Comparison of ENCODE assay signal across 8 cellular contexts in genomic region chr20:63957004-63957689, GRCh38. TPM values are rescaled to one million over a fixed set of nuclear protein-coding genes. Genes with fewer than 3 reads are reported as not detected.
DNase-seq lines count a peak whose midpoint lies in the region; ATAC-seq lines count a peak whose summit lies in the region.

No MANE protein-coding gene starts in this region.

- peak overlapping the region; percentile 50 for H3K4me3 ChIP-seq in mononuclear cell (ENCODE audit: low read length)

- DNase-seq in ELR (ENCODE audit: low read depth) (peak; percentile 80), NCI-H748 treated with DMSO at 0.1 percent for 48 hours (lab: John Stamatoyannopoulos, UW) (peak; percentile 76), epidermal melanocyte (ENCODE audit: insufficient read length, low spot score) (peak; percentile 98), middle frontal gyrus (ENCODE audit: extremely low spot score, low spot score) (no peak)
- DNase-seq in activated CD8-positive, alpha-beta memory T cell treated with anti-CD3 and anti-CD28 coated beads, Interleukin-2, amount 50 U/mL, for 48 hours: peak; percentile 83
- peak; percentile 75 for DNase-seq in stimulated activated naive CD8-positive, alpha-beta T cell treated with anti-CD3 and anti-CD28 coated beads, Interleukin-15, Interleukin-2, amounts not matched to agents 100 U/mL and 50 U/mL, for 24 hours

- ATAC-seq in HG03060 (IDR thresholded peaks at IDR 0.05; ENCODE audit: low read depth, unreplicated experiment): peak; percentile 15
- peak; percentile 55 for ATAC-seq in stimulated activated naive CD8-positive, alpha-beta T cell treated with anti-CD3 and anti-CD28 coated beads, Interleukin-15, Interleukin-2, amounts not matched to agents 100 U/mL and 50 U/mL, for 24 hours

- H3K4me1 ChIP-seq in mononuclear cell (ENCODE audit: insufficient read depth, low read length): peaks cover 34% of the 10 kb centered on the region

- H3K27me3 ChIP-seq in mononuclear cell (ENCODE audit: insufficient read depth, low read length): no peaks in the 10 kb centered on the region

- H3K9me3 ChIP-seq in mononuclear cell (ENCODE audit: low read depth, low read length): no peaks in the 10 kb centered on the region

RNA-seq across cellular contexts. Expression of gene UCKL1, which starts 0.9 kb away (rescaled TPM):
- total RNA-seq in mononuclear cell: 16.9 TPM

RNA-seq across cellular contexts. Expression of gene ZNF512B, which starts 12.6 kb away (rescaled TPM):
- total RNA-seq in mononuclear cell: 5.5 TPM

RNA-seq across cellular contexts. Expression of gene SAMD10, which starts 22.3 kb away (rescaled TPM):
- total RNA-seq in mononuclear cell: 2.3 TPM

RNA-seq across cellular contexts. Expression of gene PRPF6, which starts 23.8 kb away (rescaled TPM):
- total RNA-seq in mononuclear cell: 36.6 TPM
